Comparison of ENCODE assay signal across 14 cellular contexts in genomic region chr11:93504110-93505095, GRCh38. TPM values are rescaled to one million over a fixed set of nuclear protein-coding genes. Genes with fewer than 3 reads are reported as not detected.
DNase-seq lines count a peak whose midpoint lies in the region; ATAC-seq and FAIRE-seq lines count a peak whose summit lies in the region.
"Had no signal": no experiment of that assay in that cellular context is flagged by ENCODE, and none has a peak within 500 bp of the region (broad histone marks: within the 10 kb centered on the region; RNA-seq: fewer than 3 reads in every experiment).

No MANE protein-coding gene starts in this region.

- no peaks in the 10 kb centered on the region for H3K9me3 Mint-ChIP-seq in immature natural killer cell

- peak overlapping the region in 5 of 6 donors; percentile 1 to 75 (median 66) for H3K27ac Mint-ChIP-seq in immature natural killer cell

- peak overlapping the region in 2 of 5 donors; percentile 36 to 41 for H3K4me3 Mint-ChIP-seq in immature natural killer cell

- no peaks in the 10 kb centered on the region for H3K27me3 Mint-ChIP-seq in immature natural killer cell (ENCODE audit: low read depth in 3 of 3)

- peaks cover 0 to 4% (median 0%) of the 10 kb centered on the region in 3 donors for H3K36me3 Mint-ChIP-seq in immature natural killer cell

- peak; percentile 72 for FAIRE-seq in HTR-8/SVneo (lab: Jason Lieb, UNC)

- DNase-seq in COR-L47 (lab: John Stamatoyannopoulos, UW) (peak; percentile 72), HTR-8/SVneo (ENCODE audit: insufficient read length, low spot score) (no peak), NCI-H748 treated with DMSO at 0.1 percent for 48 hours (lab: John Stamatoyannopoulos, UW) (peak; percentile 38), immature natural killer cell (no peak), HCEC 1CT (no peak)
- no peak for DNase-seq in stimulated activated CD8-positive, alpha-beta memory T cell treated with anti-CD3 and anti-CD28 coated beads, Interleukin-4, amount 100 ng/mL, for 48 hours
- DNase-seq in stimulated activated CD4-positive, alpha-beta T cell treated with anti-CD3 and anti-CD28 coated beads, Interleukin-2, amount 100 ng/mL, for 24 hours = no peak
- DNase-seq: DMS153, EL, MG63, NCI-H2029 treated with DMSO at 0.1 percent for 48 hours, NCI-H774, SHP77 treated with DMSO at 0.1 percent for 48 hours had no signal

- ATAC-seq in GM19351 (IDR thresholded peaks at IDR 0.05; ENCODE audit: unreplicated experiment) = no peak

- H3K4me1 Mint-ChIP-seq in immature natural killer cell = peaks cover 11 to 21% of the 10 kb centered on the region in 2 donors

RNA-seq across cellular contexts. Expression of gene SMCO4, which starts 38.8 kb away (rescaled TPM):
- 10 to 100 TPM; 10.2 to 11.1 (median 10.3) TPM for polyA plus RNA-seq in immature natural killer cell

Comparison
In these comparisons a context has a peak if more than half of its experiments do, and no peak if none do; other contexts are left out.
1. DNase-seq: peak in COR-L47 (single experiment) and NCI-H748 treated with DMSO at 0.1 percent for 48 hours (single experiment); none in HTR-8/SVneo (single experiment), immature natural killer cell (0 of 3), stimulated activated CD8-positive, alpha-beta memory T cell treated with anti-CD3 and anti-CD28 coated beads, Interleukin-4, amount 100 ng/mL, for 48 hours (single experiment), stimulated activated CD4-positive, alpha-beta T cell treated with anti-CD3 and anti-CD28 coated beads, Interleukin-2, amount 100 ng/mL, for 24 hours (0 of 2) and HCEC 1CT (single experiment).